Comparison of ENCODE assay signal across 20 cellular contexts in the genomic region with DNA sequence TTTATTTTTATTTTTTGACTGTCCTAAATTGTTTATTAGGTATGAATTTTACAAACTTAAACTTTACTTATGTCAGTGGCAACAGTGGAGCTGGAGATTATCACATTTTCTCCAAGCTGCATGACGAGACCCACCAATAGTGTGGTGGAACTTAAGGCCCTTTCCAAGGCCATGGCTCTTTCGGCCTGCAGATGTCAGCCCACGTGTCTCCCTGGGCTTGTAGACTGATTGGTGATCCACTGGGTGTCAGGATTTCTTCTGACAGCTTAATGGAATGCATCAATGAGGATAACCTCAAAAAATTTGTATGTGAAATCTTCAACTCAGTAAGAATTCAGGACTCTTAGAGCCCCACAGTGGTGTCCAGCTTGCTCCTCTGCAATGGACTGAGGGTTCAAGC. TPM values are rescaled to one million over a fixed set of nuclear protein-coding genes. Genes with fewer than 3 reads are reported as not detected.
DNase-seq lines count a peak whose midpoint lies in the region; ATAC-seq, FAIRE-seq and TF ChIP-seq lines count a peak whose summit lies in the region.
"Had no signal": no experiment of that assay in that cellular context is flagged by ENCODE, and none has a peak within 500 bp of the region (broad histone marks: within the 10 kb centered on the region; RNA-seq: fewer than 3 reads in every experiment).

No MANE protein-coding gene starts in this region.

- FAIRE-seq in A549 (lab: Jason Lieb, UNC): peak; percentile 13
- FAIRE-seq in frontal cortex (lab: Jason Lieb, UNC): no peak

- H3K4me1 ChIP-seq in A549 (no peaks in the 10 kb centered on the region), HEK293 (ENCODE audit: control insufficient read depth, insufficient read depth, low read length) (no peaks in the 10 kb centered on the region), mesendoderm (ENCODE audit: control insufficient read depth, low read depth, low read length) (no peaks in the 10 kb centered on the region)
- no peaks in the 10 kb centered on the region for H3K4me1 ChIP-seq in effector memory CD4-positive, alpha-beta T cell (ENCODE audit: control insufficient read depth, insufficient read depth, low read length, poor library complexity, severe bottlenecking)
- H3K4me1 ChIP-seq: SJCRH30 had no signal

- ATAC-seq in A549 (no peak), HG03342 (IDR thresholded peaks at IDR 0.05; ENCODE audit: unreplicated experiment) (no peak)

- H3K27me3 ChIP-seq in mesendoderm (ENCODE audit: insufficient read depth, low read length, poor library complexity): no peaks in the 10 kb centered on the region
- no peaks in the 10 kb centered on the region for H3K27me3 ChIP-seq in effector memory CD4-positive, alpha-beta T cell (replicated peaks; ENCODE audit: control insufficient read depth, insufficient read depth, low read length, poor library complexity, severe bottlenecking)
- H3K27me3 ChIP-seq: MG63 had no signal

- H3K79me1 ChIP-seq in mesendoderm (ENCODE audit: low read length): no peaks in the 10 kb centered on the region

- POLR2A ChIA-PET in A549 (lab: Yijun Ruan, JAX) (no interaction called here), HEK293 (lab: Yijun Ruan, JAX) (no interaction called here)

- H3K4me2 ChIP-seq in A549 (no peak overlapping the region), mesendoderm (ENCODE audit: low read length) (no peak overlapping the region)
- H3K4me2 ChIP-seq: KMS-11 had no signal

- no peak overlapping the region for H3K9ac ChIP-seq in mesendoderm (ENCODE audit: low read length)
- H3K9ac ChIP-seq: KMS-11 had no signal

- H2AK5ac ChIP-seq in mesendoderm (ENCODE audit: low read length): no peak overlapping the region

- H2BK15ac ChIP-seq in mesendoderm (replicated peaks; ENCODE audit: low read depth): no peak overlapping the region

- H3K4me3 ChIP-seq in A549 (no peak overlapping the region), HEK293 (ENCODE audit: low read depth, low read length) (no peak overlapping the region), choroid plexus epithelial cell (ENCODE audit: low read depth, low read length) (no peak overlapping the region), mesendoderm (ENCODE audit: low read length) (no peak overlapping the region)
- H3K4me3 ChIP-seq in effector memory CD4-positive, alpha-beta T cell (ENCODE audit: insufficient read depth, low read depth, low read length, poor library complexity, severe bottlenecking): no peak overlapping the region
- H3K4me3 ChIP-seq: MG63, SJCRH30 had no signal

- no peaks in the 10 kb centered on the region for H3K36me3 ChIP-seq in HEK293 (ENCODE audit: control insufficient read depth in 2 of 2, insufficient read depth in 1 of 2, low read length in 2 of 2)
- no peaks in the 10 kb centered on the region for H3K36me3 ChIP-seq in mesendoderm (ENCODE audit: control insufficient read depth, insufficient read depth, low read length)
- no peaks in the 10 kb centered on the region for H3K36me3 ChIP-seq in effector memory CD4-positive, alpha-beta T cell (ENCODE audit: control insufficient read depth, insufficient read depth, low read length)
- H3K36me3 ChIP-seq: MG63, SJCRH30 had no signal

- no peak overlapping the region for H3K18ac ChIP-seq in mesendoderm (ENCODE audit: low read length)

- TF ChIP-seq CTCF in A549 (IDR thresholded peaks at IDR 0.05) (no peak), HEK293 (tag by site-specific recombination; IDR thresholded peaks at IDR 0.05) (peak; percentile 40; the same call in 1 of the 2 replicates), choroid plexus epithelial cell (conservative IDR thresholded peaks at IDR 0.05; ENCODE audit: low read depth, low read length) (no peak)

- peaks cover 2% of the 10 kb centered on the region; the same call in 1 of the 3 replicates for H3K9me3 ChIP-seq in A549
- no peaks in the 10 kb centered on the region for H3K9me3 ChIP-seq in HEK293 (ENCODE audit: control insufficient read depth, insufficient read depth, low read depth, low read length)
- H3K9me3 ChIP-seq in effector memory CD4-positive, alpha-beta T cell (ENCODE audit: control insufficient read depth, low read length): no peaks in the 10 kb centered on the region
- H3K9me3 ChIP-seq: MG63, SJCRH30 had no signal

- no peak overlapping the region for H3K4ac ChIP-seq in mesendoderm (ENCODE audit: low read depth, low read length)

- 14% methylated on average over 3 of the region's 3 CpGs for WGBS in A549 (ENCODE audit: missing lambda C conversion rate)
- WGBS in mesendoderm (ENCODE audit: extremely low coverage, insufficient coverage, low lambda C conversion rate): no CpG with 5 or more reads among the region's 3 CpGs

- no peak for TF ChIP-seq RAD21 in A549 (conservative IDR thresholded peaks at IDR 0.05 in 1 of 2, IDR thresholded peaks at IDR 0.05 in 1 of 2)

- no peaks in the 10 kb centered on the region for H3K79me2 ChIP-seq in mesendoderm (ENCODE audit: control insufficient read depth, insufficient read depth, low read length)

- H4K8ac ChIP-seq in mesendoderm (ENCODE audit: low read depth, low read length): no peak overlapping the region

- H3K27ac ChIP-seq in A549 (no peak overlapping the region), HEK293 (ENCODE audit: extremely low read depth, low read depth, low read length) (no peak overlapping the region), mesendoderm (ENCODE audit: low read depth, low read length) (no peak overlapping the region)
- no peak overlapping the region for H3K27ac ChIP-seq in effector memory CD4-positive, alpha-beta T cell (ENCODE audit: insufficient read depth, low read length, poor library complexity, severe bottlenecking)
- H3K27ac ChIP-seq: KMS-11, RWPE1, SJCRH30 had no signal

- no peak overlapping the region for H3K56ac ChIP-seq in mesendoderm (ENCODE audit: low read length)

- H3K23ac ChIP-seq in mesendoderm (ENCODE audit: low read length): no peak overlapping the region

- no peak overlapping the region for H4K5ac ChIP-seq in mesendoderm (ENCODE audit: low read length)

- TF ChIP-seq EP300 in A549 (IDR thresholded peaks at IDR 0.05): no peak

- DNase-seq in A549 (ENCODE audit: low read depth in 1 of 2, low spot score in 1 of 2) (peak in 1 of 2 experiments; percentile 17), choroid plexus epithelial cell (ENCODE audit: low read depth) (peak; percentile 6), mesendoderm (peak; percentile 46), frontal cortex (ENCODE audit: low spot score in 2 of 2) (no peak)
- DNase-seq in effector memory CD4-positive, alpha-beta T cell: no peak
- DNase-seq: H7; MG63; NCI-H1105; NCI-H1694; NCI-H2107; NCI-H2227 treated with DMSO at 0.1 percent for 48 hours; NCI-H524 treated with DMSO at 0.1 percent for 48 hours; NK-92 treated with Interleukin-12 subunit alpha and Interleukin-12 subunit beta, amount 100 ng/mL, for 24 hours; SJCRH30 had no signal

- CTCF ChIA-PET in A549 (lab: Yijun Ruan, JAX): interaction anchor here (0.6 to 1.6 kb wide), 3 partner anchors 23 to 186 kb away, joined by 3 read pairs; no protein-coding TSS in a partner anchor
- CTCF ChIA-PET in HEK293 (lab: Yijun Ruan, JAX): interaction anchor here (0.7 kb wide), 1 partner anchor 100 kb away, joined by 4 read pairs; no protein-coding TSS in a partner anchor

- no peak overlapping the region for H2BK5ac ChIP-seq in mesendoderm (ENCODE audit: low read length)

- TF ChIP-seq POLR2A in A549 (IDR thresholded peaks at IDR 0.05; ENCODE audit: low read length): no peak

- no peak overlapping the region for H2BK120ac ChIP-seq in mesendoderm (ENCODE audit: low read depth, low read length)

TF ChIP-seq in A549, 52 proteins besides CTCF, POLR2A, EP300 and RAD21 (continues in another document):
- TF ChIP-seq, protein P1, sequence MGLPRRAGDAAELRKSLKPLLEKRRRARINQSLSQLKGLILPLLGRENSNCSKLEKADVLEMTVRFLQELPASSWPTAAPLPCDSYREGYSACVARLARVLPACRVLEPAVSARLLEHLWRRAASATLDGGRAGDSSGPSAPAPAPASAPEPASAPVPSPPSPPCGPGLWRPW (IDR thresholded peaks at IDR 0.05): no peak
- TF ChIP-seq ZNF302 (CRISPR knock-in tag; IDR thresholded peaks at IDR 0.05): no peak
- no peak for TF ChIP-seq RARB (CRISPR knock-in tag; IDR thresholded peaks at IDR 0.05)
- no peak for TF ChIP-seq EHF (CRISPR knock-in tag; IDR thresholded peaks at IDR 0.05)
- TF ChIP-seq ZC3H11A (IDR thresholded peaks at IDR 0.05): no peak
- TF ChIP-seq SREBF2 (IDR thresholded peaks at IDR 0.05): no peak

TF ChIP-seq in HEK293, 187 proteins besides CTCF, POLR2A, EP300 and RAD21 (continues in another document):
- TF ChIP-seq ZNF24 (tag by site-specific recombination; IDR thresholded peaks at IDR 0.05) (no peak), ZNF292 (tag by site-specific recombination; IDR thresholded peaks at IDR 0.05; ENCODE audit: borderline replicate concordance, low read depth) (no peak), ZNF211 (tag by site-specific recombination; IDR thresholded peaks at IDR 0.05; ENCODE audit: low read depth) (no peak), ZNF776 (tag by site-specific recombination; IDR thresholded peaks at IDR 0.05; ENCODE audit: borderline replicate concordance) (no peak), ZNF473 (tag by site-specific recombination; IDR thresholded peaks at IDR 0.05) (no peak)

RNA-seq across cellular contexts. Expression of gene OVOL2, which starts 32.3 kb away (rescaled TPM):
- 0.19 TPM in 1 of 2 replicates, not detected in the other for polyA plus RNA-seq in A549 (2011; rRNA removed)
- 0.09 and 0.11 TPM in 2 replicates for polyA plus RNA-seq in A549 (2012; cell fraction: cytosol; rRNA removed)
- polyA plus RNA-seq in A549 (2012; cell fraction: nucleus; rRNA removed): 0.06 TPM in 1 of 2 replicates, not detected in the other
- polyA plus RNA-seq in A549 (2017; fragmentation: RNase III; extraction: RNeasy Plus Mini Kit Qiagen cat#74134 plus additional on column Dnase treatment): 0.07 to 0.16 TPM in 2 of 3 replicates, not detected in the other
- 0.29 TPM in 1 of 2 replicates, not detected in the other for polyA minus RNA-seq in A549 (2011; rRNA and poly(A)+ RNA removed)
- polyA plus RNA-seq in mesendoderm (2013, experiment 1 of 2): 6.8 TPM
- polyA plus RNA-seq in mesendoderm (2013, experiment 2 of 2): 7.6 TPM
- 0.41 TPM for total RNA-seq in frontal cortex
- total RNA-seq: A673, OCI-LY7, SJCRH30 had no signal

RNA-seq across cellular contexts. Expression of gene KAT14, which starts 47.6 kb away (rescaled TPM):
- polyA plus RNA-seq in A549 (2011; rRNA removed) (15.7 and 18.8 TPM in 2 replicates), A549 (2017; fragmentation: RNase III; extraction: RNeasy Plus Mini Kit Qiagen cat#74134 plus additional on column Dnase treatment) (10.7 to 12.6 TPM (median 12.1 TPM) in 3 replicates)
- 5.2 and 5.4 TPM in 2 replicates for polyA plus RNA-seq in A549 (2012; cell fraction: cytosol; rRNA removed)
- 2.5 and 4.4 TPM in 2 replicates for polyA plus RNA-seq in A549 (2012; cell fraction: nucleus; rRNA removed)
- polyA minus RNA-seq in A549 (2011; rRNA and poly(A)+ RNA removed): 20.5 and 21.2 TPM in 2 replicates
- 18.2 TPM for polyA plus RNA-seq in mesendoderm (2013, experiment 1 of 2)
- polyA plus RNA-seq in mesendoderm (2013, experiment 2 of 2): 18.4 TPM
- 33.4 TPM for total RNA-seq in frontal cortex

RNA-seq across cellular contexts. Expression of gene PET117, which starts 47.6 kb away (rescaled TPM):
- 22.6 and 32.3 TPM in 2 replicates for polyA plus RNA-seq in A549 (2011; rRNA removed)
- 12.0 and 17.1 TPM in 2 replicates for polyA plus RNA-seq in A549 (2012; cell fraction: cytosol; rRNA removed)
- 2.8 and 5.1 TPM in 2 replicates for polyA plus RNA-seq in A549 (2012; cell fraction: nucleus; rRNA removed)
- 21.9 to 25.0 TPM (median 23.5 TPM) in 3 replicates for polyA plus RNA-seq in A549 (2017; fragmentation: RNase III; extraction: RNeasy Plus Mini Kit Qiagen cat#74134 plus additional on column Dnase treatment)
- polyA minus RNA-seq in A549 (2011; rRNA and poly(A)+ RNA removed): 2.4 TPM in 2 replicates
- 23.9 TPM for polyA plus RNA-seq in mesendoderm (2013, experiment 1 of 2)
- 21.8 TPM for polyA plus RNA-seq in mesendoderm (2013, experiment 2 of 2)
- total RNA-seq in frontal cortex: 13.5 TPM

Comparison
In these comparisons a context has a peak if more than half of its experiments do, and no peak if none do; other contexts are left out.
1. DNase-seq: peak in choroid plexus epithelial cell (single experiment) and mesendoderm (single experiment); none in frontal cortex (0 of 2) and effector memory CD4-positive, alpha-beta T cell (0 of 3).
2. Of the 5 proteins assayed by ChIP-seq in both HEK293 and A549: peak only in HEK293: CTCF; only in A549: none; in both: none; in neither: 4.